1 cellular context compared by ENCODE assay signal in the genomic region with DNA sequence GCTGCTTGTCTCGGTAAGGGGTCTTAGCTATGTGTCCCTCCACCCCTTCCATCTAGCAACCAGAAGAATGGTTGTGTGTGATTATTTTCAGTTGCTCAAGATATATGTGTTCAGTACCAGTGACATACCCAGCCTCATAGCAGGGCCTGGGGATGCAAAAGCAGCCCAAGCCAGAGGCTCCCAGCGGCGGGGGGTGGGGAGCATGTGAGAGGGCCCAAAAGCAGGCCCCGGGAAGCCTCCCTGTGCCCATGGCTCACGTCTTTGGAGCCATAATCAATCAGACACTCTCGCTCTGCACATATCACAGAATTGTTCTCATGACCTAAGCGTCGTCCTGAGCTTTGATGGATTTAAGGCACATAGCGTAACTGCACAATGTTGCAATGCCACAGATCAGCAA.
TF ChIP-seq lines count a peak whose summit lies in the region.

No MANE protein-coding gene starts in this region.

TF ChIP-seq in WTC11, 78 proteins besides CTCF, POLR2A, EP300 and RAD21 (continued from another document):
- TF ChIP-seq CREB1 (CRISPR knock-in tag; IDR thresholded peaks at IDR 0.05) (no peak), OVOL2 (CRISPR knock-in tag; IDR thresholded peaks at IDR 0.05; ENCODE audit: borderline replicate concordance) (no peak), ZNF263 (CRISPR knock-in tag; IDR thresholded peaks at IDR 0.05; ENCODE audit: low read depth) (no peak), ZBTB21 (CRISPR knock-in tag; IDR thresholded peaks at IDR 0.05; ENCODE audit: borderline replicate concordance) (no peak), NFYB (CRISPR knock-in tag; conservative IDR thresholded peaks at IDR 0.05; ENCODE audit: low read depth) (no peak), AFF4 (CRISPR knock-in tag; IDR thresholded peaks at IDR 0.05; ENCODE audit: borderline replicate concordance) (no peak), GRHL2 (CRISPR knock-in tag; IDR thresholded peaks at IDR 0.05; ENCODE audit: insufficient replicate concordance, severe bottlenecking) (no peak), JUN (CRISPR knock-in tag; IDR thresholded peaks at IDR 0.05) (no peak), FOXP4 (CRISPR knock-in tag; IDR thresholded peaks at IDR 0.05) (no peak), TEAD1 (CRISPR knock-in tag; IDR thresholded peaks at IDR 0.05) (no peak), FOXK1 (CRISPR knock-in tag; IDR thresholded peaks at IDR 0.05) (no peak), SMAD4 (CRISPR knock-in tag; IDR thresholded peaks at IDR 0.05) (no peak), ZNF219 (CRISPR knock-in tag; IDR thresholded peaks at IDR 0.05; ENCODE audit: borderline replicate concordance) (no peak)
- TF ChIP-seq, protein P1, sequence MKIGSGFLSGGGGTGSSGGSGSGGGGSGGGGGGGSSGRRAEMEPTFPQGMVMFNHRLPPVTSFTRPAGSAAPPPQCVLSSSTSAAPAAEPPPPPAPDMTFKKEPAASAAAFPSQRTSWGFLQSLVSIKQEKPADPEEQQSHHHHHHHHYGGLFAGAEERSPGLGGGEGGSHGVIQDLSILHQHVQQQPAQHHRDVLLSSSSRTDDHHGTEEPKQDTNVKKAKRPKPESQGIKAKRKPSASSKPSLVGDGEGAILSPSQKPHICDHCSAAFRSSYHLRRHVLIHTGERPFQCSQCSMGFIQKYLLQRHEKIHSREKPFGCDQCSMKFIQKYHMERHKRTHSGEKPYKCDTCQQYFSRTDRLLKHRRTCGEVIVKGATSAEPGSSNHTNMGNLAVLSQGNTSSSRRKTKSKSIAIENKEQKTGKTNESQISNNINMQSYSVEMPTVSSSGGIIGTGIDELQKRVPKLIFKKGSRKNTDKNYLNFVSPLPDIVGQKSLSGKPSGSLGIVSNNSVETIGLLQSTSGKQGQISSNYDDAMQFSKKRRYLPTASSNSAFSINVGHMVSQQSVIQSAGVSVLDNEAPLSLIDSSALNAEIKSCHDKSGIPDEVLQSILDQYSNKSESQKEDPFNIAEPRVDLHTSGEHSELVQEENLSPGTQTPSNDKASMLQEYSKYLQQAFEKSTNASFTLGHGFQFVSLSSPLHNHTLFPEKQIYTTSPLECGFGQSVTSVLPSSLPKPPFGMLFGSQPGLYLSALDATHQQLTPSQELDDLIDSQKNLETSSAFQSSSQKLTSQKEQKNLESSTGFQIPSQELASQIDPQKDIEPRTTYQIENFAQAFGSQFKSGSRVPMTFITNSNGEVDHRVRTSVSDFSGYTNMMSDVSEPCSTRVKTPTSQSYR (CRISPR knock-in tag; IDR thresholded peaks at IDR 0.05), result no peak
